ENCODE assay signal across 9 cellular contexts in genomic region chr1:89046318-89047183, GRCh38. TPM values are rescaled to one million over a fixed set of nuclear protein-coding genes. Genes with fewer than 3 reads are reported as not detected.
DNase-seq lines count a peak whose midpoint lies in the region; ATAC-seq and TF ChIP-seq lines count a peak whose summit lies in the region.
"Not testable (repeated sequence)": the region's sequence is repeated elsewhere in the genome, so short reads cannot be mapped to it uniquely, and the experiment has no call there.
"Had no signal": no experiment of that assay in that cellular context is flagged by ENCODE, and none has a peak within 500 bp of the region (broad histone marks: within the 10 kb centered on the region; RNA-seq: fewer than 3 reads in every experiment).

No MANE protein-coding gene starts in this region.

- H3K27me3 ChIP-seq in endodermal cell (ENCODE audit: control insufficient read depth, insufficient read depth, low read length, poor library complexity, severe bottlenecking), result not testable (repeated sequence)

- DNase-seq in GM12865 (ENCODE audit: low read depth) (peak; percentile 27), OCI-M2 (lab: John Stamatoyannopoulos, UW; ENCODE audit: unreplicated experiment) (peak; percentile 40)
- DNase-seq in HFFc6, endodermal cell: not testable (repeated sequence)
- peak; percentile 46 for DNase-seq in stimulated activated CD4-positive, alpha-beta T cell treated with anti-CD3 and anti-CD28 coated beads, Interleukin-4, amount 100 ng/mL, for 24 hours

- H3K9me3 ChIP-seq in endodermal cell (ENCODE audit: control insufficient read depth, low read length), result peaks cover 18% of the 10 kb centered on the region

- H3K36me3 ChIP-seq in endodermal cell (ENCODE audit: control insufficient read depth, insufficient read depth, low read length), result not testable (repeated sequence)

- not testable (repeated sequence) for H3K4me3 ChIP-seq in GM12865 (ENCODE audit: low read depth, low read length); endodermal cell (ENCODE audit: low read length)

- not testable (repeated sequence) for H3K27me3 Mint-ChIP-seq in HFFc6 (ENCODE audit: insufficient read depth); activated T-helper 17 cell treated with anti-CD3 and anti-CD28 coated beads, Interleukin-2, amount 50 U/mL, for 72 hours; endodermal cell (ENCODE audit: insufficient read depth)

- not testable (repeated sequence) for H3K4me3 Mint-ChIP-seq in HFFc6; activated T-helper 17 cell treated with anti-CD3 and anti-CD28 coated beads, Interleukin-2, amount 50 U/mL, for 72 hours; endodermal cell

- not testable (repeated sequence) for H3K9me3 Mint-ChIP-seq in HFFc6; activated T-helper 17 cell treated with anti-CD3 and anti-CD28 coated beads, Interleukin-2, amount 50 U/mL, for 72 hours
- peaks cover 35% of the 10 kb centered on the region for H3K9me3 Mint-ChIP-seq in endodermal cell

- not testable (repeated sequence) for H3K36me3 Mint-ChIP-seq in HFFc6 (ENCODE audit: low read depth); endodermal cell (ENCODE audit: low read depth)
- peaks cover 41% of the 10 kb centered on the region for H3K36me3 Mint-ChIP-seq in activated T-helper 17 cell treated with anti-CD3 and anti-CD28 coated beads, Interleukin-2, amount 50 U/mL, for 72 hours (ENCODE audit: low read depth)

- H3K27ac Mint-ChIP-seq in HFFc6; activated T-helper 17 cell treated with anti-CD3 and anti-CD28 coated beads, Interleukin-2, amount 50 U/mL, for 72 hours; endodermal cell: not testable (repeated sequence)

- ATAC-seq in GM19351 (IDR thresholded peaks at IDR 0.05; ENCODE audit: unreplicated experiment) (peak; percentile 74), HG03045 (IDR thresholded peaks at IDR 0.05; ENCODE audit: unreplicated experiment) (peak; percentile 76)
- ATAC-seq in activated T-helper 17 cell treated with anti-CD3 and anti-CD28 coated beads, Interleukin-2, amount 50 U/mL, for 72 hours (replicated peaks), result peak; percentile 95

- H3K27ac ChIP-seq in endodermal cell (ENCODE audit: low read depth, low read length), result not testable (repeated sequence)

- H3K9ac ChIP-seq in endodermal cell (ENCODE audit: extremely low read depth, low read length, poor library complexity, severe bottlenecking), result not testable (repeated sequence)

- WGBS in endodermal cell (ENCODE audit: insufficient coverage in 1 of 2, insufficient read length in 1 of 2), 2 experiments, result 84 to 92% methylated on average over 3 to 6 of the region's 6 CpGs

- H3K4me1 Mint-ChIP-seq in HFFc6 (ENCODE audit: low read depth); activated T-helper 17 cell treated with anti-CD3 and anti-CD28 coated beads, Interleukin-2, amount 50 U/mL, for 72 hours; endodermal cell: not testable (repeated sequence)

- TF ChIP-seq CTCF in GM12865 (IDR thresholded peaks at IDR 0.05; ENCODE audit: insufficient read depth, low read depth, low read length, missing control alignments), result not testable (repeated sequence)
- TF ChIP-seq CTCF in HFFc6 (IDR thresholded peaks at IDR 0.05), result 0 out of 2 replicates have a peak, but pooled peaks have one; percentile 12
- peak; percentile 51 for TF ChIP-seq CTCF in endodermal cell (conservative IDR thresholded peaks at IDR 0.05)

- not testable (repeated sequence) for H3K4me1 ChIP-seq in endodermal cell (ENCODE audit: control insufficient read depth, insufficient read depth, low read length)

RNA-seq across cellular contexts. Expression of gene GBP1, which starts 18.5 kb away (rescaled TPM):
- 10 to 100 TPM; 26.7 to 32.7 (median 29.9) TPM for total RNA-seq in HFFc6 (2021; fragmentation: NEBNext Ultra II Directional; extraction: Animal tissue kit (Norgen Biotek cat#: 25700))
- total RNA-seq in activated T-helper 17 cell treated with anti-CD3 and anti-CD28 coated beads, Interleukin-2, amount 50 U/mL, for 72 hours, result 10 to 100 TPM; 56.7 to 83.7 TPM
- total RNA-seq in endodermal cell, result not detected
- polyA plus RNA-seq in endodermal cell (2013, experiment 1 of 2), result 0.18 TPM
- 0.21 TPM for polyA plus RNA-seq in endodermal cell (2013, experiment 2 of 2)
- total RNA-seq: neural crest cell had no signal

RNA-seq across cellular contexts. Expression of gene GBP3, which starts 23.9 kb away (rescaled TPM):
- 10 to 100 TPM; 26.5 to 44.6 (median 39.3) TPM for total RNA-seq in HFFc6 (2021; fragmentation: NEBNext Ultra II Directional; extraction: Animal tissue kit (Norgen Biotek cat#: 25700))
- 1 to 10 TPM; 5.7 to 7.6 TPM for total RNA-seq in activated T-helper 17 cell treated with anti-CD3 and anti-CD28 coated beads, Interleukin-2, amount 50 U/mL, for 72 hours
- total RNA-seq in endodermal cell, result not detected
- not detected for polyA plus RNA-seq in endodermal cell (2013, experiment 1 of 2)
- polyA plus RNA-seq in endodermal cell (2013, experiment 2 of 2), result 0.12 TPM
- total RNA-seq: neural crest cell had no signal

RNA-seq across cellular contexts. Expression of gene KYAT3, which starts 54.1 kb away (rescaled TPM):
- total RNA-seq in HFFc6 (2021; fragmentation: NEBNext Ultra II Directional; extraction: Animal tissue kit (Norgen Biotek cat#: 25700)), result 10 to 100 TPM; 18.1 to 25.4 (median 23.7) TPM
- 10 to 100 TPM; 41.8 to 65.1 TPM for total RNA-seq in activated T-helper 17 cell treated with anti-CD3 and anti-CD28 coated beads, Interleukin-2, amount 50 U/mL, for 72 hours
- 10 to 100 TPM; 33.9 to 36.4 TPM for total RNA-seq in endodermal cell
- 54.1 TPM for polyA plus RNA-seq in endodermal cell (2013, experiment 1 of 2)
- 47.6 TPM for polyA plus RNA-seq in endodermal cell (2013, experiment 2 of 2)

RNA-seq across cellular contexts. Expression of gene RBMXL1, which starts 54.1 kb away (rescaled TPM):
- 1 to 10 TPM; 5.5 to 9.7 (median 8.2) TPM for total RNA-seq in HFFc6 (2021; fragmentation: NEBNext Ultra II Directional; extraction: Animal tissue kit (Norgen Biotek cat#: 25700))
- total RNA-seq in activated T-helper 17 cell treated with anti-CD3 and anti-CD28 coated beads, Interleukin-2, amount 50 U/mL, for 72 hours, result 10 to 100 TPM; 25.5 to 27.4 TPM
- 10 to 100 TPM; 20.1 to 27.7 TPM for total RNA-seq in endodermal cell
- 9.7 TPM for polyA plus RNA-seq in endodermal cell (2013, experiment 1 of 2)
- polyA plus RNA-seq in endodermal cell (2013, experiment 2 of 2), result 9.5 TPM

Comparison
In these comparisons a context has a peak if more than half of its experiments do, and no peak if none do; other contexts are left out.
1. RNA of gene GBP1, which starts 18.5 kb away (total RNA-seq): 56.7 to 83.7 TPM in activated T-helper 17 cell treated with anti-CD3 and anti-CD28 coated beads, Interleukin-2, amount 50 U/mL, for 72 hours and 26.7 to 32.7 TPM in HFFc6; not detected in endodermal cell; every median in the first group is over 10 times any median in the second.
2. RNA of gene GBP3, which starts 23.9 kb away (total RNA-seq): 26.5 to 44.6 TPM in HFFc6 and 5.7 to 7.6 TPM in activated T-helper 17 cell treated with anti-CD3 and anti-CD28 coated beads, Interleukin-2, amount 50 U/mL, for 72 hours; not detected in endodermal cell; every median in the first group is over 4 times any median in the second.
3. Peak in every context shown above with its lines, with median percentiles within 50 percentile points of each other: ATAC-seq.